8 cellular contexts compared by ENCODE assay signal in genomic region chr5:108381034-108381954, GRCh38. TPM values are rescaled to one million over a fixed set of nuclear protein-coding genes. Genes with fewer than 3 reads are reported as not detected.
A peak's percentile ranks its signal among the peaks of the same experiment; 100 is the strongest.
DNase-seq lines count a peak whose midpoint lies in the region; ATAC-seq and TF ChIP-seq lines count a peak whose summit lies in the region.

No MANE protein-coding gene starts in this region.

- peak overlapping the region; percentile 77 to 93 (median 87) for H3K4me3 ChIP-seq in right lobe of liver

- DNase-seq in NCI-H345 (lab: John Stamatoyannopoulos, UW): peak; percentile 50
- no peak for DNase-seq in NCI-H345 treated with DMSO at 0.1 percent for 48 hours (lab: John Stamatoyannopoulos, UW; ENCODE audit: unreplicated experiment)
- DNase-seq in NCI-H2029 treated with DMSO at 0.1 percent for 48 hours (lab: John Stamatoyannopoulos, UW): peak; percentile 29
- peak; percentile 79 for DNase-seq in activated CD4-positive, alpha-beta T cell treated with anti-CD3 and anti-CD28 coated beads, Interleukin-2, amount 10 ng/mL, durations not matched to agents 7 days and 5 days
- peak; percentile 84 to 86 (median 85) for DNase-seq in right lobe of liver
- peak; percentile 78 to 81 for DNase-seq in stimulated activated CD4-positive, alpha-beta T cell treated with anti-CD3 and anti-CD28 coated beads, Interleukin-4, amount 100 ng/mL, for 4 hours

- WGBS in right lobe of liver (ENCODE audit: insufficient coverage, low coverage, low lambda C conversion rate, missing lambda C conversion rate): 0% methylated on average over 2 of the region's 112 CpGs

- intact Hi-C loops in dendritic cell treated with granulocyte-macrophage colony-stimulating factor and Interleukin-4, amounts not matched to agents 40 ng/mL and 50 ng/mL, for 4 days (cut with micrococcal nuclease): loop anchor here (10.0 kb wide), 2 partner anchors 344 to 1314 kb away; no protein-coding TSS in a partner anchor
- intact Hi-C loops in right lobe of liver (cut with DNase I): no loop called here

- H3K9me3 ChIP-seq in right lobe of liver: no peaks in the 10 kb centered on the region

- H3K9me3 Mint-ChIP-seq in activated CD4-positive, alpha-beta T cell treated with anti-CD3 and anti-CD28 coated beads, Interleukin-2, amount 10 ng/mL, durations not matched to agents 7 days and 5 days: peaks cover 12% of the 10 kb centered on the region
- H3K9me3 Mint-ChIP-seq in dendritic cell treated with granulocyte-macrophage colony-stimulating factor and Interleukin-4, amounts not matched to agents 40 ng/mL and 50 ng/mL, for 4 days: peaks cover 13% of the 10 kb centered on the region

- H3K27ac Mint-ChIP-seq in activated CD4-positive, alpha-beta T cell treated with anti-CD3 and anti-CD28 coated beads, Interleukin-2, amount 10 ng/mL, durations not matched to agents 7 days and 5 days: peak overlapping the region; percentile 94
- peak overlapping the region; percentile 93 for H3K27ac Mint-ChIP-seq in dendritic cell treated with granulocyte-macrophage colony-stimulating factor and Interleukin-4, amounts not matched to agents 40 ng/mL and 50 ng/mL, for 4 days

- H3K4me1 Mint-ChIP-seq in activated CD4-positive, alpha-beta T cell treated with anti-CD3 and anti-CD28 coated beads, Interleukin-2, amount 10 ng/mL, durations not matched to agents 7 days and 5 days: peaks cover 31% of the 10 kb centered on the region
- H3K4me1 Mint-ChIP-seq in dendritic cell treated with granulocyte-macrophage colony-stimulating factor and Interleukin-4, amounts not matched to agents 40 ng/mL and 50 ng/mL, for 4 days (ENCODE audit: low read depth): peaks cover 25% of the 10 kb centered on the region

- peak overlapping the region; percentile 78 for H3K4me3 Mint-ChIP-seq in activated CD4-positive, alpha-beta T cell treated with anti-CD3 and anti-CD28 coated beads, Interleukin-2, amount 10 ng/mL, durations not matched to agents 7 days and 5 days
- H3K4me3 Mint-ChIP-seq in dendritic cell treated with granulocyte-macrophage colony-stimulating factor and Interleukin-4, amounts not matched to agents 40 ng/mL and 50 ng/mL, for 4 days: peak overlapping the region; percentile 80

- peaks cover 19% of the 10 kb centered on the region for H3K36me3 Mint-ChIP-seq in activated CD4-positive, alpha-beta T cell treated with anti-CD3 and anti-CD28 coated beads, Interleukin-2, amount 10 ng/mL, durations not matched to agents 7 days and 5 days (ENCODE audit: low read depth)
- peaks cover 24% of the 10 kb centered on the region for H3K36me3 Mint-ChIP-seq in dendritic cell treated with granulocyte-macrophage colony-stimulating factor and Interleukin-4, amounts not matched to agents 40 ng/mL and 50 ng/mL, for 4 days (ENCODE audit: low read depth)

- no peaks in the 10 kb centered on the region for H3K36me3 ChIP-seq in right lobe of liver

- CTCF ChIA-PET in activated CD4-positive, alpha-beta T cell treated with anti-CD3 and anti-CD28 coated beads, Interleukin-2, amount 10 ng/mL, durations not matched to agents 7 days and 5 days (lab: Charles Lee): interaction anchor here (0.5 to 2.1 kb wide), 2 partner anchors 12 to 304 kb away, joined by 3 to 5 read pairs; no protein-coding TSS in a partner anchor

- ATAC-seq in HG02610 (IDR thresholded peaks at IDR 0.05; ENCODE audit: unreplicated experiment): peak; percentile 42
- ATAC-seq in right lobe of liver: peak; percentile 51 to 73 (median 71)

- H3K27me3 Mint-ChIP-seq in activated CD4-positive, alpha-beta T cell treated with anti-CD3 and anti-CD28 coated beads, Interleukin-2, amount 10 ng/mL, durations not matched to agents 7 days and 5 days: no peaks in the 10 kb centered on the region
- peaks cover 4% of the 10 kb centered on the region for H3K27me3 Mint-ChIP-seq in dendritic cell treated with granulocyte-macrophage colony-stimulating factor and Interleukin-4, amounts not matched to agents 40 ng/mL and 50 ng/mL, for 4 days

- no peak for TF ChIP-seq CTCF in right lobe of liver (IDR thresholded peaks at IDR 0.05)

- TF ChIP-seq POLR2A in right lobe of liver (IDR thresholded peaks at IDR 0.05): peak; percentile 59

- H3K27ac ChIP-seq in right lobe of liver: peak overlapping the region; percentile 96 to 99 (median 98)

- peaks cover 0 to 21% (median 1%) of the 10 kb centered on the region in 4 donors for H3K4me1 ChIP-seq in right lobe of liver

- POLR2A ChIA-PET in activated CD4-positive, alpha-beta T cell treated with anti-CD3 and anti-CD28 coated beads, Interleukin-2, amount 10 ng/mL, durations not matched to agents 7 days and 5 days (lab: Charles Lee): interaction anchor here (0.5 kb wide), 1 partner anchor 1308 kb away, joined by 3 read pairs; no protein-coding TSS in a partner anchor

- no peaks in the 10 kb centered on the region for H3K27me3 ChIP-seq in right lobe of liver

RNA-seq across cellular contexts. Expression of gene FBXL17, which starts 0.6 kb away (rescaled TPM):
- total RNA-seq in activated CD4-positive, alpha-beta T cell treated with anti-CD3 and anti-CD28 coated beads, Interleukin-2, amount 10 ng/mL, durations not matched to agents 7 days and 5 days: 1 to 10 TPM; 9.6 to 9.8 TPM
- total RNA-seq in right lobe of liver: 10 to 100 TPM in 1 of 6 experiments, 1 to 10 TPM in 5; 7.7 to 10.6 (median 9.1) TPM
